ENCODE assay signal across 16 cellular contexts in genomic region chr18:74644713-74645112, GRCh38. TPM values are rescaled to one million over a fixed set of nuclear protein-coding genes. Genes with fewer than 3 reads are reported as not detected.
A peak's percentile ranks its signal among the peaks of the same experiment; 100 is the strongest.
DNase-seq lines count a peak whose midpoint lies in the region; ATAC-seq and TF ChIP-seq lines count a peak whose summit lies in the region.
"Had no signal": no experiment of that assay in that cellular context is flagged by ENCODE, and none has a peak within 500 bp of the region (broad histone marks: within the 10 kb centered on the region; RNA-seq: fewer than 3 reads in every experiment).

No MANE protein-coding gene starts in this region.

- no peaks in the 10 kb centered on the region for H3K9me2 ChIP-seq in SK-N-SH

- TF ChIP-seq EP300 in SK-N-SH (IDR thresholded peaks at IDR 0.05; ENCODE audit: borderline replicate concordance in 1 of 2, low read depth in 1 of 2, low read length in 1 of 2) = no peak

- POLR2A ChIA-PET in SK-N-SH (lab: Yijun Ruan, JAX) = no interaction called here
- POLR2A ChIA-PET in activated naive CD8-positive, alpha-beta T cell treated with anti-CD3 and anti-CD28 coated beads, Interleukin-2, amount 10 ng/mL, durations not matched to agents 7 days and 5 days (lab: Charles Lee) = no interaction called here

- no peak overlapping the region for H2AFZ ChIP-seq in SK-N-SH (ENCODE audit: low read depth)

- no peaks in the 10 kb centered on the region for H3K27me3 ChIP-seq in SK-N-SH (ENCODE audit: insufficient read depth)
- H3K27me3 ChIP-seq: BLaER1 had no signal

- peak overlapping the region; percentile 24 for H3K27ac Mint-ChIP-seq in activated naive CD8-positive, alpha-beta T cell treated with anti-CD3 and anti-CD28 coated beads, Interleukin-2, amount 10 ng/mL, durations not matched to agents 7 days and 5 days
- H3K27ac Mint-ChIP-seq in activated naive CD8-positive, alpha-beta T cell treated with anti-CD3 and anti-CD28 coated beads for 36 hours = no peak overlapping the region
- H3K27ac Mint-ChIP-seq in T-helper 17 cell = peak overlapping the region; percentile 62

- ATAC-seq in SK-N-SH treated with all-trans-retinoic acid at 6 μM for 48 hours (no peak), T-helper 17 cell (no peak), HG03469 (IDR thresholded peaks at IDR 0.05; ENCODE audit: unreplicated experiment) (no peak)
- no peak for ATAC-seq in activated naive CD8-positive, alpha-beta T cell treated with anti-CD3 and anti-CD28 coated beads, Interleukin-2, amount 10 ng/mL, durations not matched to agents 7 days and 5 days (ENCODE audit: low read depth)

- H3K9me3 Mint-ChIP-seq in activated naive CD8-positive, alpha-beta T cell treated with anti-CD3 and anti-CD28 coated beads, Interleukin-2, amount 10 ng/mL, durations not matched to agents 7 days and 5 days = no peaks in the 10 kb centered on the region
- H3K9me3 Mint-ChIP-seq in activated naive CD8-positive, alpha-beta T cell treated with anti-CD3 and anti-CD28 coated beads for 36 hours = no peaks in the 10 kb centered on the region
- H3K9me3 Mint-ChIP-seq: CD8-positive, alpha-beta memory T cell had no signal

- peaks cover 6% of the 10 kb centered on the region for H3K4me1 Mint-ChIP-seq in activated naive CD8-positive, alpha-beta T cell treated with anti-CD3 and anti-CD28 coated beads, Interleukin-2, amount 10 ng/mL, durations not matched to agents 7 days and 5 days
- peaks cover 11% of the 10 kb centered on the region for H3K4me1 Mint-ChIP-seq in activated naive CD8-positive, alpha-beta T cell treated with anti-CD3 and anti-CD28 coated beads for 36 hours
- peaks cover 5% of the 10 kb centered on the region for H3K4me1 Mint-ChIP-seq in T-helper 17 cell

- H3K9me3 ChIP-seq in SK-N-SH (no peaks in the 10 kb centered on the region), T-helper 17 cell (ENCODE audit: control insufficient read depth, low read length, poor library complexity, severe bottlenecking) (no peaks in the 10 kb centered on the region)
- H3K9me3 ChIP-seq: BLaER1, Caco-2, HAP-1 had no signal

- H4K20me1 ChIP-seq in SK-N-SH (ENCODE audit: insufficient read depth) = no peaks in the 10 kb centered on the region
- H4K20me1 ChIP-seq: BLaER1 had no signal

- CTCF ChIA-PET in SK-N-SH (lab: Yijun Ruan, JAX) = interaction anchor here (2.0 kb wide), 1 partner anchor 9 kb away, joined by 6 read pairs; no protein-coding TSS in a partner anchor

- TF ChIP-seq CTCF in SK-N-SH (IDR thresholded peaks at IDR 0.05) (no peak), GM10266 (IDR thresholded peaks at IDR 0.05; ENCODE audit: control insufficient read depth, insufficient read depth, low read depth, missing control alignments) (no peak)

- no peaks in the 10 kb centered on the region for H3K27me3 Mint-ChIP-seq in activated naive CD8-positive, alpha-beta T cell treated with anti-CD3 and anti-CD28 coated beads, Interleukin-2, amount 10 ng/mL, durations not matched to agents 7 days and 5 days
- no peaks in the 10 kb centered on the region for H3K27me3 Mint-ChIP-seq in activated naive CD8-positive, alpha-beta T cell treated with anti-CD3 and anti-CD28 coated beads for 36 hours
- H3K27me3 Mint-ChIP-seq in T-helper 17 cell = no peaks in the 10 kb centered on the region
- H3K27me3 Mint-ChIP-seq: CD8-positive, alpha-beta memory T cell had no signal

- H3F3A ChIP-seq in SK-N-SH (replicated peaks; ENCODE audit: insufficient read depth) = no peaks in the 10 kb centered on the region

- DNase-seq in SK-N-SH (no peak), T-helper 17 cell (no peak), GM10266 (ENCODE audit: extremely low spot score) (no peak)
- DNase-seq in activated naive CD8-positive, alpha-beta T cell treated with anti-CD3 and anti-CD28 coated beads, Interleukin-2, amount 10 ng/mL, durations not matched to agents 7 days and 5 days = no peak
- no peak for DNase-seq in activated naive CD8-positive, alpha-beta T cell treated with anti-CD3 and anti-CD28 coated beads for 36 hours
- DNase-seq: AML-193; Caco-2; CD8-positive, alpha-beta memory T cell; DND-41; GDM1 had no signal

- H3K9ac ChIP-seq in SK-N-SH = no peak overlapping the region
- H3K9ac ChIP-seq: BLaER1 had no signal

- H3K36me3 ChIP-seq in SK-N-SH (replicated peaks in 1 of 2; ENCODE audit: control insufficient read depth in 1 of 2, insufficient read depth in 2 of 2, low read length in 1 of 2) = peaks cover 0 to 2% of the 10 kb centered on the region in 2 experiments
- H3K36me3 ChIP-seq: HAP-1 had no signal

- no peak for TF ChIP-seq RAD21 in SK-N-SH (IDR thresholded peaks at IDR 0.05; ENCODE audit: low read length)

- 0 out of 2 replicates have a peak overlapping the region, but pooled peaks have one; percentile 48 for H3K4me2 ChIP-seq in SK-N-SH
- H3K4me2 ChIP-seq: BLaER1 had no signal

- peaks cover 11% of the 10 kb centered on the region for H3K36me3 Mint-ChIP-seq in activated naive CD8-positive, alpha-beta T cell treated with anti-CD3 and anti-CD28 coated beads, Interleukin-2, amount 10 ng/mL, durations not matched to agents 7 days and 5 days
- H3K36me3 Mint-ChIP-seq in activated naive CD8-positive, alpha-beta T cell treated with anti-CD3 and anti-CD28 coated beads for 36 hours = peaks cover 4% of the 10 kb centered on the region
- H3K36me3 Mint-ChIP-seq in T-helper 17 cell (ENCODE audit: low read depth) = peaks cover 8% of the 10 kb centered on the region

- H3K4me3 Mint-ChIP-seq in activated naive CD8-positive, alpha-beta T cell treated with anti-CD3 and anti-CD28 coated beads, Interleukin-2, amount 10 ng/mL, durations not matched to agents 7 days and 5 days = peak overlapping the region; percentile 32
- H3K4me3 Mint-ChIP-seq in activated naive CD8-positive, alpha-beta T cell treated with anti-CD3 and anti-CD28 coated beads for 36 hours = no peak overlapping the region
- H3K4me3 Mint-ChIP-seq in T-helper 17 cell = no peak overlapping the region

- H3K27ac ChIP-seq in SK-N-SH (ENCODE audit: low read depth in 2 of 2, low read length in 1 of 2) = no peak overlapping the region
- H3K27ac ChIP-seq: 22Rv1, BLaER1, HL-60 had no signal

- no peaks in the 10 kb centered on the region for H3K4me1 ChIP-seq in SK-N-SH (ENCODE audit: control insufficient read depth in 1 of 2, insufficient read depth in 2 of 2, low read depth in 1 of 2, low read length in 1 of 2)
- H3K4me1 ChIP-seq: BLaER1, Caco-2 had no signal

- no peak overlapping the region for H3K4me3 ChIP-seq in SK-N-SH (ENCODE audit: low read depth in 2 of 2, low read length in 1 of 2)
- H3K4me3 ChIP-seq: BLaER1, HAP-1 had no signal

- H3K79me2 ChIP-seq in SK-N-SH (ENCODE audit: insufficient read depth) = no peaks in the 10 kb centered on the region

TF ChIP-seq in SK-N-SH, 30 proteins besides CTCF, POLR2A, EP300 and RAD21 (continues in another document):
- TF ChIP-seq SMC3 (IDR thresholded peaks at IDR 0.05; ENCODE audit: low read depth, low read length) = no peak
- TF ChIP-seq NRF1 (IDR thresholded peaks at IDR 0.05; ENCODE audit: low read depth, low read length) = no peak
- TF ChIP-seq PBX3 (IDR thresholded peaks at IDR 0.05) = no peak
- no peak for TF ChIP-seq TCF12 (IDR thresholded peaks at IDR 0.05)
- no peak for TF ChIP-seq GABPA (IDR thresholded peaks at IDR 0.05; ENCODE audit: low read depth)
- no peak for TF ChIP-seq EZH2phosphoT487 (IDR thresholded peaks at IDR 0.05; ENCODE audit: borderline replicate concordance, low read depth)
- no peak for TF ChIP-seq ELF1 (IDR thresholded peaks at IDR 0.05)
- TF ChIP-seq FOSL2 (IDR thresholded peaks at IDR 0.05; ENCODE audit: borderline replicate concordance, low read depth) = no peak
- TF ChIP-seq RXRA (IDR thresholded peaks at IDR 0.05; ENCODE audit: borderline replicate concordance, low read depth) = no peak
- no peak for TF ChIP-seq GATA2 (CRISPR knock-in tag; IDR thresholded peaks at IDR 0.05)

TF ChIP-seq in SK-N-SH treated with all-trans-retinoic acid at 6 μM for 48 hours, 23 proteins besides CTCF, POLR2A, EP300 and RAD21 (continues in another document):
- no peak for TF ChIP-seq GLIS3 (CRISPR knock-in tag; IDR thresholded peaks at IDR 0.05)
- TF ChIP-seq ZNF565 (CRISPR knock-in tag; conservative IDR thresholded peaks at IDR 0.05; ENCODE audit: low read depth) = no peak
- no peak for TF ChIP-seq ARNTL (CRISPR knock-in tag; IDR thresholded peaks at IDR 0.05; ENCODE audit: borderline replicate concordance, low read depth)
- no peak for TF ChIP-seq ZFP30 (CRISPR knock-in tag; IDR thresholded peaks at IDR 0.05)
- TF ChIP-seq ZNF70 (CRISPR knock-in tag; IDR thresholded peaks at IDR 0.05) = no peak
- TF ChIP-seq BACH2 (CRISPR knock-in tag; IDR thresholded peaks at IDR 0.05; ENCODE audit: borderline replicate concordance) = no peak
- no peak for TF ChIP-seq ZC3H10 (CRISPR knock-in tag; IDR thresholded peaks at IDR 0.05)
- TF ChIP-seq SNAI2 (CRISPR knock-in tag; IDR thresholded peaks at IDR 0.05) = no peak
- TF ChIP-seq ZFP3 (CRISPR knock-in tag; IDR thresholded peaks at IDR 0.05) = no peak
- TF ChIP-seq ISL1 (CRISPR knock-in tag; IDR thresholded peaks at IDR 0.05) = no peak
- TF ChIP-seq CSRNP3 (CRISPR knock-in tag; IDR thresholded peaks at IDR 0.05) = no peak
- no peak for TF ChIP-seq CSDC2 (CRISPR knock-in tag; IDR thresholded peaks at IDR 0.05)
- no peak for TF ChIP-seq RARB (CRISPR knock-in tag; IDR thresholded peaks at IDR 0.05)
- TF ChIP-seq PPARA (CRISPR knock-in tag; IDR thresholded peaks at IDR 0.05; ENCODE audit: borderline replicate concordance) = no peak

RNA-seq across cellular contexts. Expression of gene ZNF407, which starts 47.0 kb away (rescaled TPM):
- 2.6 and 2.7 TPM in 2 replicates for polyA plus RNA-seq in SK-N-SH (2012; rRNA removed)
- 1.9 and 2.1 TPM in 2 replicates for polyA plus RNA-seq in SK-N-SH (2012; cell fraction: cytosol; rRNA removed)
- 4.3 and 5.7 TPM in 2 replicates for polyA plus RNA-seq in SK-N-SH (2012; cell fraction: nucleus; rRNA removed)
- total RNA-seq in activated naive CD8-positive, alpha-beta T cell treated with anti-CD3 and anti-CD28 coated beads, Interleukin-2, amount 10 ng/mL, durations not matched to agents 7 days and 5 days = 10 to 100 TPM; 16.9 to 17.1 TPM
- total RNA-seq in activated naive CD8-positive, alpha-beta T cell treated with anti-CD3 and anti-CD28 coated beads for 36 hours = 10 to 100 TPM in 1 of 2 experiments, 1 to 10 TPM in 1; 9.6 to 10.3 TPM
- total RNA-seq in T-helper 17 cell = 10 to 100 TPM; 26.0 to 27.1 TPM
